10 cellular contexts compared by ENCODE assay signal in the genomic region with DNA sequence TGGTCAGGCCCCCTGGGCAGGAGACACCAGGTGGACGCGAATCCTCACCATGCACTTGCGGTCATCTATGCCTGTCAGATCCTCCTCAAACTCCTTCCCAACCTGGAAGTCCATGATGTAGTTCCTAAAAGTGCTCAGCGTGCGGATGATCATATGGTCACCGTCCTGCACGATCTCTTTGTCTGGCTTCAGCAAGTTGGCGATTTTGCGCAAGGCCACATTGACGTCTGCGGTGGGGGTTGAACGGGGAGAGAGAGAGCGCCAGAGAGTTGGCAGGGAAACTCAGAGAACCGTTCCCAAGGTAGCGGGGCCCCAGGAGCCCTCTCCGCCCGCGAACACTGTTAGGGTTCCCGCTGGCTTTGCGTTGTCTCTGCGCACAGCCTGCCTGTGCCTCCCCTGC. TPM values are rescaled to one million over a fixed set of nuclear protein-coding genes. Genes with fewer than 3 reads are reported as not detected.
A peak's percentile ranks its signal among the peaks of the same experiment; 100 is the strongest.
DNase-seq lines count a peak whose midpoint lies in the region; ATAC-seq and TF ChIP-seq lines count a peak whose summit lies in the region.
"Had no signal": no experiment of that assay in that cellular context is flagged by ENCODE, and none has a peak within 500 bp of the region (broad histone marks: within the 10 kb centered on the region; RNA-seq: fewer than 3 reads in every experiment).

No MANE protein-coding gene starts in this region.

- ATAC-seq in GM23338: peak; percentile 55
- ATAC-seq: stimulated activated memory B cell treated with anti-CD40 and anti-IgM and Interleukin-4, amounts not matched to agents 10 μg/mL and 1 μg/mL and 100 μg/mL, for 72 hours had no signal

- H3K9me3 Mint-ChIP-seq in GM23338: no peaks in the 10 kb centered on the region; the same call in 2 of the 3 replicates
- H3K9me3 Mint-ChIP-seq: stimulated activated memory B cell treated with anti-CD40 and anti-IgM and Interleukin-4, amounts not matched to agents 10 μg/mL and 1 μg/mL and 100 μg/mL, for 72 hours had no signal

- H3K79me2 ChIP-seq in GM23338 (replicated peaks; ENCODE audit: insufficient read depth): no peaks in the 10 kb centered on the region

- H3K36me3 Mint-ChIP-seq in GM23338 (ENCODE audit: low read depth): peaks cover 19% of the 10 kb centered on the region
- H3K36me3 Mint-ChIP-seq: stimulated activated memory B cell treated with anti-CD40 and anti-IgM and Interleukin-4, amounts not matched to agents 10 μg/mL and 1 μg/mL and 100 μg/mL, for 72 hours had no signal

- CTCF ChIA-PET in HEK293T (lab: Yijun Ruan, JAX): no interaction called here

- POLR2A ChIA-PET in HEK293T (lab: Yijun Ruan, JAX): no interaction called here

- H3K9me2 ChIP-seq in GM23338 (ENCODE audit: insufficient read depth): no peaks in the 10 kb centered on the region

- H3K4me2 ChIP-seq in GM23338: peak overlapping the region; percentile 89

- peak overlapping the region; percentile 86 for H3K4me3 Mint-ChIP-seq in GM23338

- no peak overlapping the region for H3K9ac ChIP-seq in iPS-15b (ENCODE audit: low read depth, low read length)

- H3K27ac ChIP-seq in GM23338 (ENCODE audit: low read depth): no peak overlapping the region

- H3K36me3 ChIP-seq in GM23338 (ENCODE audit: insufficient read depth) (no peaks in the 10 kb centered on the region; the same call in 1 of the 2 replicates), iPS-15b (ENCODE audit: control insufficient read depth, insufficient read depth, low read length) (no peaks in the 10 kb centered on the region)

- no peak overlapping the region for H3K27ac Mint-ChIP-seq in GM23338
- H3K27ac Mint-ChIP-seq: stimulated activated memory B cell treated with anti-CD40 and anti-IgM and Interleukin-4, amounts not matched to agents 10 μg/mL and 1 μg/mL and 100 μg/mL, for 72 hours had no signal

- H3K27me3 ChIP-seq in GM23338 (ENCODE audit: insufficient read depth) (peaks cover 39% of the 10 kb centered on the region), iPS-15b (ENCODE audit: control insufficient read depth, insufficient read depth, low read length) (peaks cover 48% of the 10 kb centered on the region)

- no peaks in the 10 kb centered on the region; the same call in 1 of the 2 replicates for H4K20me1 ChIP-seq in GM23338 (replicated peaks; ENCODE audit: insufficient read depth)

- H3K4me3 ChIP-seq in GM23338: peak overlapping the region; percentile 69
- peak overlapping the region; percentile 51 to 52 for H3K4me3 ChIP-seq in cardiac fibroblast (replicated peaks in 1 of 2; ENCODE audit: low read depth in 2 of 2, low read length in 2 of 2)
- H3K4me3 ChIP-seq in iPS-15b (ENCODE audit: low read depth, low read length): peak overlapping the region; percentile 63
- peak overlapping the region; percentile 72 for H3K4me3 ChIP-seq in retinal pigment epithelial cell (ENCODE audit: low read length)

- DNase-seq in GM23338 (ENCODE audit: low spot score) (peak; percentile 54), cardiac fibroblast (ENCODE audit: low read depth in 2 of 2) (peak; percentile 36 to 50), retinal pigment epithelial cell (ENCODE audit: low read depth) (no peak), SIG-M5 treated with dmso at 0.1 percent for 504 hours (lab: John Stamatoyannopoulos, UW; ENCODE audit: unreplicated experiment) (no peak), HEK293T (ENCODE audit: extremely low spot score) (no peak), DMS 273 (lab: John Stamatoyannopoulos, UW; ENCODE audit: unreplicated experiment) (no peak), COLO829 (ENCODE audit: low spot score) (no peak)
- DNase-seq: activated CD8-positive, alpha-beta memory T cell treated with anti-CD3 and anti-CD28 coated beads for 24 hours had no signal

- peak overlapping the region; percentile 96 for H2AFZ ChIP-seq in GM23338

- TF ChIP-seq CTCF in GM23338 (conservative IDR thresholded peaks at IDR 0.05; ENCODE audit: low read depth in 2 of 2): no peak
- TF ChIP-seq CTCF in cardiac fibroblast (IDR thresholded peaks at IDR 0.05; ENCODE audit: low read depth, low read length): no peak
- no peak for TF ChIP-seq CTCF in retinal pigment epithelial cell (conservative IDR thresholded peaks at IDR 0.05; ENCODE audit: low read depth, low read length)

- H3K27me3 Mint-ChIP-seq in GM23338 (ENCODE audit: insufficient read depth, low read depth, poor library complexity): peaks cover 18% of the 10 kb centered on the region

- H3F3A ChIP-seq in GM23338 (replicated peaks; ENCODE audit: low read depth): no peaks in the 10 kb centered on the region

- no peaks in the 10 kb centered on the region for H3K9me3 ChIP-seq in iPS-15b (ENCODE audit: control insufficient read depth, insufficient read depth, low read length)

- H3K4me1 ChIP-seq in GM23338 (ENCODE audit: insufficient read depth): peaks cover 27% of the 10 kb centered on the region
- H3K4me1 ChIP-seq in iPS-15b (ENCODE audit: control insufficient read depth, insufficient read depth, low read length): peaks cover 25% of the 10 kb centered on the region

- H3K4me1 Mint-ChIP-seq in GM23338: peaks cover 46% of the 10 kb centered on the region
- H3K4me1 Mint-ChIP-seq: stimulated activated memory B cell treated with anti-CD40 and anti-IgM and Interleukin-4, amounts not matched to agents 10 μg/mL and 1 μg/mL and 100 μg/mL, for 72 hours had no signal

TF ChIP-seq in GM23338, 12 proteins besides CTCF, POLR2A, EP300 and RAD21 (continues in another document):
- no peak for TF ChIP-seq CREB1 (CRISPR knock-in tag; IDR thresholded peaks at IDR 0.05; ENCODE audit: low read depth)

TF ChIP-seq in HEK293T, 16 proteins besides CTCF, POLR2A, EP300 and RAD21:
- TF ChIP-seq LEF1 (IDR thresholded peaks at IDR 0.05; ENCODE audit: borderline replicate concordance) (no peak), SUZ12 (IDR thresholded peaks at IDR 0.05) (no peak), L3MBTL2 (conservative IDR thresholded peaks at IDR 0.05) (no peak), SP1 (IDR thresholded peaks at IDR 0.05) (no peak), HDGF (IDR thresholded peaks at IDR 0.05; ENCODE audit: borderline replicate concordance) (no peak), FOXA1 (IDR thresholded peaks at IDR 0.05) (no peak), BHLHE40 (IDR thresholded peaks at IDR 0.05; ENCODE audit: borderline replicate concordance) (no peak), ARNT (IDR thresholded peaks at IDR 0.05) (no peak), ELF4 (IDR thresholded peaks at IDR 0.05) (no peak), ZNF384 (IDR thresholded peaks at IDR 0.05) (no peak), FOXK2 (IDR thresholded peaks at IDR 0.05) (no peak), FOXM1 (IDR thresholded peaks at IDR 0.05; ENCODE audit: borderline replicate concordance) (no peak), TARDBP (IDR thresholded peaks at IDR 0.05) (no peak), NFRKB (IDR thresholded peaks at IDR 0.05) (no peak), CTBP1 (IDR thresholded peaks at IDR 0.05; ENCODE audit: borderline replicate concordance) (no peak)
- TF ChIP-seq, protein P1, sequence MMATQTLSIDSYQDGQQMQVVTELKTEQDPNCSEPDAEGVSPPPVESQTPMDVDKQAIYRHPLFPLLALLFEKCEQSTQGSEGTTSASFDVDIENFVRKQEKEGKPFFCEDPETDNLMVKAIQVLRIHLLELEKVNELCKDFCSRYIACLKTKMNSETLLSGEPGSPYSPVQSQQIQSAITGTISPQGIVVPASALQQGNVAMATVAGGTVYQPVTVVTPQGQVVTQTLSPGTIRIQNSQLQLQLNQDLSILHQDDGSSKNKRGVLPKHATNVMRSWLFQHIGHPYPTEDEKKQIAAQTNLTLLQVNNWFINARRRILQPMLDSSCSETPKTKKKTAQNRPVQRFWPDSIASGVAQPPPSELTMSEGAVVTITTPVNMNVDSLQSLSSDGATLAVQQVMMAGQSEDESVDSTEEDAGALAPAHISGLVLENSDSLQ (IDR thresholded peaks at IDR 0.05): no peak

RNA-seq across cellular contexts. Expression of gene RBP1, which starts 0.8 kb away (rescaled TPM):
- total RNA-seq in GM23338 (2014; rRNA removed; shearing (Covaris generic)): 18.0 and 18.5 TPM in 2 replicates
- 112 and 113 TPM in 2 replicates for polyA plus RNA-seq in GM23338 (2016; fragmentation: Nextera tagmentation; extraction: Ambion mirVana)

Comparison
In these comparisons a context has a peak if more than half of its experiments do, and no peak if none do; other contexts are left out.
1. DNase-seq: peak in GM23338 (single experiment) and cardiac fibroblast (2 of 2); none in retinal pigment epithelial cell (single experiment), SIG-M5 treated with dmso at 0.1 percent for 504 hours (single experiment), HEK293T (single experiment), DMS 273 (single experiment) and COLO829 (single experiment).
2. Peak in every context shown above with its lines, with median percentiles within 50 percentile points of each other: H3K4me3 ChIP-seq.